ENCODE assay signal across 8 cellular contexts in genomic region chr3:54104084-54104483, GRCh38. TPM values are rescaled to one million over a fixed set of nuclear protein-coding genes. Genes with fewer than 3 reads are reported as not detected.
"Had no signal": no experiment of that assay in that cellular context is flagged by ENCODE, and none has a peak within 500 bp of the region (broad histone marks: within the 10 kb centered on the region; RNA-seq: fewer than 3 reads in every experiment).

No MANE protein-coding gene starts in this region.

- H3K36me3 Mint-ChIP-seq: IgD-negative memory B cell had no signal

- H3K4me1 Mint-ChIP-seq: IgD-negative memory B cell had no signal

- DNase-seq: IMR-90, KBM-7, KG1 had no signal

- ATAC-seq: HepG2, K562 had no signal

- H3K4me3 Mint-ChIP-seq: IgD-negative memory B cell had no signal

- H3K27ac ChIP-seq: HL-60 had no signal

- H3K4me3 ChIP-seq: K562 had no signal

- H3K27ac Mint-ChIP-seq: IgD-negative memory B cell had no signal

RNA-seq across cellular contexts. Expression of gene CACNA2D3, which starts 18.3 kb away (rescaled TPM):
- total RNA-seq: HepG2, HT-29, K562 had no signal
- polyA plus RNA-seq: HepG2, IgD-negative memory B cell had no signal
